In the genomic region with DNA sequence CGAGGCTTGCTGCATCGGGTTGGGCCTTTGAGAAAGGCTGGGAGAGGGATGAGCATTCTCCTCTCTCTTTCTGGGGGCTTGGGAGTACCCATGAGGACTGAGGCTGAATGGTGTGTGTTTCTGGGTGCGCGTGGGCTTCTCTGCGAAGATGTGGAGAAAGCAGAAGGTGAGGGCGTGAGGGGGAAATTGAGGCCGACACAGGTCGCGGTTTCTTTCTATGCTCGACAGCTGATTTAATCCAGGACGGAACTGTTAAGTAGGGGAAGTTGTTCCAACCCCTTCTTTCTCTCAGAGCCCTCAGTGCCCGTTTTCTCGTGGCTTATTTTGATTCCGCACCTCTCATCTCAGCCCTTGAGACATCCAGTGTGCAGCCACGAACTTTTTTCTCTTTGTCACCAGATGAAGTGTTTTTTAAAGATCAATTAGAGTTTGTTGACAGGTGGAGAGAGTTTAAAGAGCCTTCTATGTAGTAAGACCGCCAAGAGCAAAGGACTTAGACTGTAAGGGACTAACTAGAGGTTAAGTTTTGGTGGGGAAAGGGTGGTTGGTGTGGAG, we compare ENCODE assay signal across 8 cellular contexts. TPM values are rescaled to one million over a fixed set of nuclear protein-coding genes. Genes with fewer than 3 reads are reported as not detected.
A peak's percentile ranks its signal among the peaks of the same experiment; 100 is the strongest.
DNase-seq lines count a peak whose midpoint lies in the region; ATAC-seq and TF ChIP-seq lines count a peak whose summit lies in the region.

No MANE protein-coding gene starts in this region.

- H3K4me3 Mint-ChIP-seq in activated CD4-positive, alpha-beta T cell treated with anti-CD3 and anti-CD28 coated beads, Interleukin-2, amount 10 ng/mL, durations not matched to agents 7 days and 5 days = peak overlapping the region; percentile 89
- H3K4me3 Mint-ChIP-seq in activated T-helper 2 cell treated with anti-CD3 and anti-CD28 coated beads, Interferon-gamma antibody, Interleukin-2, Interleukin-4, amounts not matched to agents 10 μg/mL and 5 μg/mL and 100 μg/mL, durations not matched to agents 14 hours and 24 hours and 36 hours (ENCODE audit: low read depth) = peak overlapping the region; percentile 93

- H3K4me3 ChIP-seq in thyroid gland (replicated peaks in 1 of 3) = peak overlapping the region; percentile 31 to 73 (median 48)

- 10% methylated on average over 16 of the region's 16 CpGs for WGBS in thyroid gland, 2 donors

- peak overlapping the region; percentile 86 for H3K27ac ChIP-seq in layer of hippocampus (ENCODE audit: low read depth, low read length)
- peak overlapping the region; percentile 69 to 78 (median 72) for H3K27ac ChIP-seq in thyroid gland

- TF ChIP-seq CTCF in thyroid gland (IDR thresholded peaks at IDR 0.05) = no peak

- H3K27me3 Mint-ChIP-seq in activated CD4-positive, alpha-beta T cell treated with anti-CD3 and anti-CD28 coated beads, Interleukin-2, amount 10 ng/mL, durations not matched to agents 7 days and 5 days = peaks cover 30% of the 10 kb centered on the region
- peaks cover 23% of the 10 kb centered on the region for H3K27me3 Mint-ChIP-seq in activated T-helper 2 cell treated with anti-CD3 and anti-CD28 coated beads, Interferon-gamma antibody, Interleukin-2, Interleukin-4, amounts not matched to agents 10 μg/mL and 5 μg/mL and 100 μg/mL, durations not matched to agents 14 hours and 24 hours and 36 hours (ENCODE audit: low read depth)

- CTCF ChIA-PET in activated CD4-positive, alpha-beta T cell treated with anti-CD3 and anti-CD28 coated beads, Interleukin-2, amount 10 ng/mL, durations not matched to agents 7 days and 5 days (lab: Charles Lee) = interaction anchor here (0.6 to 1.2 kb wide), 4 partner anchors 21 to 32 kb away, joined by 3 to 4 read pairs (median 4); no protein-coding TSS in a partner anchor

- no peak for ATAC-seq in HG02840 (IDR thresholded peaks at IDR 0.05; ENCODE audit: low FRiP score, unreplicated experiment)

- DNase-seq in activated CD4-positive, alpha-beta T cell treated with anti-CD3 and anti-CD28 coated beads, Interleukin-2, amount 10 ng/mL, durations not matched to agents 7 days and 5 days = no peak
- no peak for DNase-seq in activated CD4-positive, alpha-beta T cell treated with anti-CD3 and anti-CD28 coated beads for 48 hours
- DNase-seq in activated T-helper 2 cell treated with anti-CD3 and anti-CD28 coated beads, Interferon-gamma antibody, Interleukin-2, Interleukin-4, amounts not matched to agents 10 μg/mL and 5 μg/mL and 100 μg/mL, durations not matched to agents 14 hours and 24 hours and 36 hours (ENCODE audit: low spot score) = no peak
- no peak for DNase-seq in thyroid gland
- no peak for DNase-seq in retina
- DNase-seq in anterior cingulate cortex (lab: John Stamatoyannopoulos, UW) = no peak

- POLR2A ChIA-PET in activated CD4-positive, alpha-beta T cell treated with anti-CD3 and anti-CD28 coated beads, Interleukin-2, amount 10 ng/mL, durations not matched to agents 7 days and 5 days (lab: Charles Lee) = no interaction called here

- TF ChIP-seq POLR2A in thyroid gland (IDR thresholded peaks at IDR 0.05) = no peak

- H3K27me3 ChIP-seq in layer of hippocampus (ENCODE audit: control insufficient read depth, insufficient read depth, low read length) = no peaks in the 10 kb centered on the region
- no peaks in the 10 kb centered on the region for H3K27me3 ChIP-seq in thyroid gland

- no peaks in the 10 kb centered on the region for H3K9me3 ChIP-seq in thyroid gland

- H3K4me1 Mint-ChIP-seq in activated CD4-positive, alpha-beta T cell treated with anti-CD3 and anti-CD28 coated beads, Interleukin-2, amount 10 ng/mL, durations not matched to agents 7 days and 5 days = peaks cover 45% of the 10 kb centered on the region
- peaks cover 39% of the 10 kb centered on the region for H3K4me1 Mint-ChIP-seq in activated T-helper 2 cell treated with anti-CD3 and anti-CD28 coated beads, Interferon-gamma antibody, Interleukin-2, Interleukin-4, amounts not matched to agents 10 μg/mL and 5 μg/mL and 100 μg/mL, durations not matched to agents 14 hours and 24 hours and 36 hours (ENCODE audit: low read depth)

- no peaks in the 10 kb centered on the region for H3K36me3 ChIP-seq in thyroid gland

- intact Hi-C loops in activated T-helper 2 cell treated with anti-CD3 and anti-CD28 coated beads, Interferon-gamma antibody, Interleukin-2, Interleukin-4, amounts not matched to agents 10 μg/mL and 5 μg/mL and 100 μg/mL, durations not matched to agents 14 hours and 24 hours and 36 hours (cut with micrococcal nuclease) = no loop called here
- intact Hi-C loops in thyroid gland (cut with DNase I) = no loop called here

- peaks cover 5% of the 10 kb centered on the region for H3K36me3 Mint-ChIP-seq in activated CD4-positive, alpha-beta T cell treated with anti-CD3 and anti-CD28 coated beads, Interleukin-2, amount 10 ng/mL, durations not matched to agents 7 days and 5 days (ENCODE audit: low read depth)
- peaks cover 7% of the 10 kb centered on the region for H3K36me3 Mint-ChIP-seq in activated T-helper 2 cell treated with anti-CD3 and anti-CD28 coated beads, Interferon-gamma antibody, Interleukin-2, Interleukin-4, amounts not matched to agents 10 μg/mL and 5 μg/mL and 100 μg/mL, durations not matched to agents 14 hours and 24 hours and 36 hours (ENCODE audit: low read depth)

- H3K27ac Mint-ChIP-seq in activated CD4-positive, alpha-beta T cell treated with anti-CD3 and anti-CD28 coated beads, Interleukin-2, amount 10 ng/mL, durations not matched to agents 7 days and 5 days = peak overlapping the region; percentile 92
- H3K27ac Mint-ChIP-seq in activated T-helper 2 cell treated with anti-CD3 and anti-CD28 coated beads, Interferon-gamma antibody, Interleukin-2, Interleukin-4, amounts not matched to agents 10 μg/mL and 5 μg/mL and 100 μg/mL, durations not matched to agents 14 hours and 24 hours and 36 hours = peak overlapping the region; percentile 7

- H3K4me1 ChIP-seq in thyroid gland = peaks cover 6 to 9% of the 10 kb centered on the region in 2 donors

- H3K9me3 Mint-ChIP-seq in activated CD4-positive, alpha-beta T cell treated with anti-CD3 and anti-CD28 coated beads, Interleukin-2, amount 10 ng/mL, durations not matched to agents 7 days and 5 days = no peaks in the 10 kb centered on the region
- H3K9me3 Mint-ChIP-seq in activated T-helper 2 cell treated with anti-CD3 and anti-CD28 coated beads, Interferon-gamma antibody, Interleukin-2, Interleukin-4, amounts not matched to agents 10 μg/mL and 5 μg/mL and 100 μg/mL, durations not matched to agents 14 hours and 24 hours and 36 hours = no peaks in the 10 kb centered on the region

RNA-seq across cellular contexts. Expression of a gene that starts 0.7 kb away (rescaled TPM):
- total RNA-seq in activated CD4-positive, alpha-beta T cell treated with anti-CD3 and anti-CD28 coated beads, Interleukin-2, amount 10 ng/mL, durations not matched to agents 7 days and 5 days = 10 to 100 TPM in 1 of 2 experiments, 1 to 10 TPM in 1; 8.8 to 11.6 TPM
- 10.0 and 11.9 TPM in 2 replicates for total RNA-seq in activated T-helper 2 cell treated with anti-CD3 and anti-CD28 coated beads, Interferon-gamma antibody, Interleukin-2, Interleukin-4, amounts not matched to agents 10 μg/mL and 5 μg/mL and 100 μg/mL, durations not matched to agents 14 hours and 24 hours and 36 hours
- total RNA-seq in thyroid gland = 10 to 100 TPM in 2 of 4 donors, 1 to 10 TPM in 2; 6.4 to 23.4 (median 10.1) TPM

RNA-seq across cellular contexts. Expression of a gene that starts 27.5 kb away (rescaled TPM):
- total RNA-seq in activated CD4-positive, alpha-beta T cell treated with anti-CD3 and anti-CD28 coated beads, Interleukin-2, amount 10 ng/mL, durations not matched to agents 7 days and 5 days = 10 to 100 TPM; 36.7 to 42.9 TPM
- 42.9 and 45.5 TPM in 2 replicates for total RNA-seq in activated T-helper 2 cell treated with anti-CD3 and anti-CD28 coated beads, Interferon-gamma antibody, Interleukin-2, Interleukin-4, amounts not matched to agents 10 μg/mL and 5 μg/mL and 100 μg/mL, durations not matched to agents 14 hours and 24 hours and 36 hours
- 10 to 100 TPM; 20.6 to 32.3 (median 25.2) TPM for total RNA-seq in thyroid gland

RNA-seq across cellular contexts. Expression of a gene that starts 27.5 kb away (rescaled TPM):
- total RNA-seq in activated CD4-positive, alpha-beta T cell treated with anti-CD3 and anti-CD28 coated beads, Interleukin-2, amount 10 ng/mL, durations not matched to agents 7 days and 5 days = 10 to 100 TPM; 19.1 to 20.3 TPM
- total RNA-seq in activated T-helper 2 cell treated with anti-CD3 and anti-CD28 coated beads, Interferon-gamma antibody, Interleukin-2, Interleukin-4, amounts not matched to agents 10 μg/mL and 5 μg/mL and 100 μg/mL, durations not matched to agents 14 hours and 24 hours and 36 hours = 21.0 and 22.5 TPM in 2 replicates
- total RNA-seq in thyroid gland = 10 to 100 TPM; 17.1 to 21.2 (median 18.6) TPM
